9 cellular contexts compared by ENCODE assay signal in the genomic region with DNA sequence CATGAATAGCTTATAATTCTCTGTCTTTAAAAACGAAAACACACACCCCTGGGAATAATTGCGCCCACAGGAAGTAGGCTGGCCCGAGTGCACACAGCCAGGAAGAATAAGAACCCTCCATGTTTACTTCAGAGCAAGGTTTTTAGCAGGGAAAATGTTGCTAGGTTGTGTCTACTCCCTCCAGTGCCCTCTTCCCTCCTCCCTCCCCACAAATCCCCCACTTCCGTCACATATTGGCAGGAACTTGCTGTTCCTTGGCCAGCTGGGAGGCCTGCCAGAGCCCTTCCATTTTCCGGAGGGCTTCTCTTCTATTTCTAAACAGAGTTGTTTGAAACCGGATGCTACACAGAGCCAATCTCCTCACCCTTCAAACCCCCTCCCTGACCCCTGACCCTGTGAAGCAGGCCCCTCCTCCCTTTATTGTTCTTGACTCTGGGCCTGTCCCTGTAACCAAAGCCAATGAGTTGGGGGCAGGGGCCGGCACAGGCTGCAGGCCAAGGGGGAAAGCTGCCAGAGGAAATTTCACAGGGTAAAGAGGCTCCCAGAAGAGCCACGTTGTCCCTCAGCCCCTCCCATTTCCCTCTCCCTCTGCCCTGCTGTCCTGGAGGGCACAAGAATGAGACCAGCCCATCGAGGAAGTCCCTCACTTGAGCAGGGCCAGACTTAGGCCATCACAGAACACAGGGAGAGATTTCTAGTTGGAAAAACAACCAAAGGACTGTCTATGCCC. TPM values are rescaled to one million over a fixed set of nuclear protein-coding genes. Genes with fewer than 3 reads are reported as not detected.
A peak's percentile ranks its signal among the peaks of the same experiment; 100 is the strongest.
DNase-seq lines count a peak whose midpoint lies in the region; ATAC-seq and TF ChIP-seq lines count a peak whose summit lies in the region.
"Had no signal": no experiment of that assay in that cellular context is flagged by ENCODE, and none has a peak within 500 bp of the region (broad histone marks: within the 10 kb centered on the region; RNA-seq: fewer than 3 reads in every experiment).

No MANE protein-coding gene starts in this region.

- H3K36me3 ChIP-seq in brain microvascular endothelial cell (replicated peaks), result no peaks in the 10 kb centered on the region
- H3K36me3 ChIP-seq in skeletal muscle satellite cell (ENCODE audit: insufficient read depth, low read length), result no peaks in the 10 kb centered on the region

- in situ Hi-C loops in brain microvascular endothelial cell (cut with HindIII; ENCODE audit: low pct_ligation_motif_present, low sequenced_read_pairs), result no loop called here

- peaks cover 37% of the 10 kb centered on the region for H3K4me1 ChIP-seq in skeletal muscle satellite cell (ENCODE audit: control insufficient read depth, insufficient read depth, low read length)

- TF ChIP-seq EP300 in Ishikawa (IDR thresholded peaks at IDR 0.05; ENCODE audit: borderline replicate concordance), result no peak

- H3K9ac ChIP-seq in skeletal muscle satellite cell (ENCODE audit: low read depth, low read length), result peak overlapping the region; percentile 7

- ATAC-seq in HG03342 (IDR thresholded peaks at IDR 0.05; ENCODE audit: unreplicated experiment) (no peak), GM21529 (IDR thresholded peaks at IDR 0.05; ENCODE audit: unreplicated experiment) (no peak)
- ATAC-seq: Panc1 had no signal

- TF ChIP-seq CTCF in brain microvascular endothelial cell (IDR thresholded peaks at IDR 0.05; ENCODE audit: low read depth, low read length, missing control alignments), result no peak

- H3K27ac ChIP-seq in brain microvascular endothelial cell, result peak overlapping the region; percentile 12

- H3K4me3 ChIP-seq in brain microvascular endothelial cell (ENCODE audit: low read depth, low read length) (no peak overlapping the region), skeletal muscle satellite cell (ENCODE audit: low read length) (no peak overlapping the region)

- peak; percentile 22 for DNase-seq in brain microvascular endothelial cell
- DNase-seq in iPS-NIHi11 (ENCODE audit: low spot score), result peak; percentile 87
- DNase-seq in effector CD4-positive, alpha-beta T cell, result no peak
- DNase-seq in NCI-H2227 treated with DMSO at 0.1 percent for 48 hours (lab: John Stamatoyannopoulos, UW), result no peak

- H3K9me3 ChIP-seq in skeletal muscle satellite cell (replicated peaks; ENCODE audit: low read length), result no peaks in the 10 kb centered on the region

- no peak for TF ChIP-seq RAD21 in Ishikawa (IDR thresholded peaks at IDR 0.05; ENCODE audit: low read depth)

- H3K4me2 ChIP-seq in skeletal muscle satellite cell (ENCODE audit: low read length), result peak overlapping the region; percentile 27

- peaks cover 1% of the 10 kb centered on the region for H3K27me3 ChIP-seq in brain microvascular endothelial cell (replicated peaks)
- H3K27me3 ChIP-seq in skeletal muscle satellite cell (ENCODE audit: control insufficient read depth, insufficient read depth, low read length), result peaks cover 18% of the 10 kb centered on the region

TF ChIP-seq in Ishikawa, 13 proteins besides CTCF, POLR2A, EP300 and RAD21:
- TF ChIP-seq CREB1 (IDR thresholded peaks at IDR 0.05; ENCODE audit: low read depth) (no peak), EGR1 (IDR thresholded peaks at IDR 0.05) (no peak), NFIC (IDR thresholded peaks at IDR 0.05) (peak; percentile 77)

RNA-seq across cellular contexts. Expression of a gene that starts 49.8 kb away (rescaled TPM):
- total RNA-seq in skeletal muscle satellite cell (2012; rRNA removed), result 3.0 and 3.3 TPM in 2 replicates

Comparison
In these comparisons a context has a peak if more than half of its experiments do, and no peak if none do; other contexts are left out.
1. DNase-seq: peak in brain microvascular endothelial cell (single experiment) and iPS-NIHi11 (single experiment); none in effector CD4-positive, alpha-beta T cell (single experiment) and NCI-H2227 treated with DMSO at 0.1 percent for 48 hours (single experiment).